31 cellular contexts compared by ENCODE assay signal in the genomic region with DNA sequence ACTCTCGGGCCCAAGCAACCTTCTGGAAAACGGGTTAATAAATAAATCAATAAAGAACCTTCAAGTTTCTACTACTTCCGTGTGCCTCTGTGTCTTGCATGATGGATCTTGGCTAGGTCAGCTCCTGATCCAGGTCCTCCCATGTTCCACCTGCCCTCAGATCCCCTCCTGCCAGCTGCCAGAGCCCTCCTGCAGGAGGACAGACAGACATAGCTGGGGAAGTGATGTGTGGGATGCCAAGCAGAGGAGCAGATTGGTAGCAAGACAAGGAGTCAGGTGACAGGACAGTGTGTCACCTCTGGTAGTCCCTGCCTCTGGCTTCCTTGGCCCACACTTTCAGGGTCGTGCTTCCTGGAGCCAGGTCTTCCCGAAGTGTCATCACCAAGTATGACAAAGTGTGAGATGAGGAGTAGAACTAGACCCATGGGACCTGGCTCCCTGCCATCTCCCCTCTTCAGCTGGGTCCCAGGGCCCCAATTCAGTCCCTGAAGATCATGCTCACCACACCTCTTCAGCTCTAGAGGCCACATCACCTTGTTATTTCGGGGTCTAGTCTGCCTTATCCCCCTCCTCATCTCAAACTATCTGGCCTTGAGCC. TPM values are rescaled to one million over a fixed set of nuclear protein-coding genes. Genes with fewer than 3 reads are reported as not detected.
DNase-seq lines count a peak whose midpoint lies in the region; ATAC-seq and TF ChIP-seq lines count a peak whose summit lies in the region.
"Had no signal": no experiment of that assay in that cellular context is flagged by ENCODE, and none has a peak within 500 bp of the region (broad histone marks: within the 10 kb centered on the region; RNA-seq: fewer than 3 reads in every experiment).

No MANE protein-coding gene starts in this region.

- H3K23ac ChIP-seq in mesendoderm (ENCODE audit: low read length): peak overlapping the region; percentile 51

- H3K27me3 ChIP-seq in RWPE2 (ENCODE audit: insufficient read depth, poor library complexity, severe bottlenecking) (no peaks in the 10 kb centered on the region), mesendoderm (ENCODE audit: insufficient read depth, low read length, poor library complexity) (no peaks in the 10 kb centered on the region)

- H3K4me3 Mint-ChIP-seq in stimulated activated effector memory CD8-positive, alpha-beta T cell treated with anti-CD3 and anti-CD28 coated beads, Interleukin-12 subunit alpha, Interleukin-12 subunit beta, amount 100 ng/mL, for 72 hours: no peak overlapping the region
- H3K4me3 Mint-ChIP-seq: activated CD4-positive, alpha-beta memory T cell treated with anti-CD3 and anti-CD28 coated beads for 36 hours; activated naive CD8-positive, alpha-beta T cell had no signal

- H3K36me3 ChIP-seq in RWPE2 (ENCODE audit: low read depth) (peaks cover 9% of the 10 kb centered on the region), mesendoderm (ENCODE audit: control insufficient read depth, insufficient read depth, low read length) (no peaks in the 10 kb centered on the region)
- H3K36me3 ChIP-seq: BLaER1 treated with 17β-estradiol and CSF1 and Interleukin-3, amounts not matched to agents 10 nM and 100 nM; cardiac muscle cell; colonic mucosa had no signal

- no peak overlapping the region for H2BK120ac ChIP-seq in mesendoderm (ENCODE audit: low read depth, low read length)

- H3K18ac ChIP-seq in mesendoderm (ENCODE audit: low read length): no peak overlapping the region

- H2AK5ac ChIP-seq in mesendoderm (ENCODE audit: low read length): peak overlapping the region; percentile 46

- H3K9me3 Mint-ChIP-seq in stimulated activated effector memory CD8-positive, alpha-beta T cell treated with anti-CD3 and anti-CD28 coated beads, Interleukin-12 subunit alpha, Interleukin-12 subunit beta, amount 100 ng/mL, for 72 hours: no peaks in the 10 kb centered on the region
- H3K9me3 Mint-ChIP-seq: activated CD4-positive, alpha-beta memory T cell treated with anti-CD3 and anti-CD28 coated beads for 36 hours; activated T-helper 2 cell treated with anti-CD3 and anti-CD28 coated beads, Interferon-gamma antibody, Interleukin-2, Interleukin-4, amounts not matched to agents 10 μg/mL and 5 μg/mL and 100 μg/mL, durations not matched to agents 14 hours and 24 hours and 36 hours had no signal

- ATAC-seq in RWPE2 (ENCODE audit: low read depth): no peak
- ATAC-seq in stimulated activated effector memory CD8-positive, alpha-beta T cell treated with anti-CD3 and anti-CD28 coated beads, Interleukin-12 subunit alpha, Interleukin-12 subunit beta, amount 100 ng/mL, for 72 hours: no peak
- ATAC-seq in HG03045 (IDR thresholded peaks at IDR 0.05; ENCODE audit: unreplicated experiment): no peak
- ATAC-seq: sciatic nerve had no signal

- no peaks in the 10 kb centered on the region for H3K79me1 ChIP-seq in mesendoderm (ENCODE audit: low read length)

- H3K4me1 ChIP-seq in RWPE2 (ENCODE audit: insufficient read depth, poor library complexity, severe bottlenecking) (peaks cover 14% of the 10 kb centered on the region), mesendoderm (ENCODE audit: control insufficient read depth, low read depth, low read length) (peaks cover 4% of the 10 kb centered on the region)
- H3K4me1 ChIP-seq: colonic mucosa had no signal

- no peak overlapping the region for H2BK15ac ChIP-seq in mesendoderm (replicated peaks; ENCODE audit: low read depth)

- no peak overlapping the region for H3K4ac ChIP-seq in mesendoderm (ENCODE audit: low read depth, low read length)

- H4K8ac ChIP-seq in mesendoderm (ENCODE audit: low read depth, low read length): no peak overlapping the region

- H3K4me3 ChIP-seq in RWPE2 (ENCODE audit: severe bottlenecking) (no peak overlapping the region), mesendoderm (ENCODE audit: low read length) (no peak overlapping the region)
- H3K4me3 ChIP-seq: BLaER1 treated with 17β-estradiol and CSF1 and Interleukin-3, amounts not matched to agents 10 nM and 100 nM; cardiac muscle cell; lung; SK-N-MC had no signal

- H3K27ac ChIP-seq in 22Rv1 (peak overlapping the region; percentile 98), RWPE2 (ENCODE audit: poor library complexity, severe bottlenecking) (peak overlapping the region; percentile 82), mesendoderm (ENCODE audit: low read depth, low read length) (no peak overlapping the region)
- H3K27ac ChIP-seq: BLaER1 treated with 17β-estradiol and CSF1 and Interleukin-3, amounts not matched to agents 10 nM and 100 nM; cardiac muscle cell; colonic mucosa; KMS-11; SK-N-MC had no signal

- no peak overlapping the region for H3K4me2 ChIP-seq in mesendoderm (ENCODE audit: low read length)
- H3K4me2 ChIP-seq: KMS-11 had no signal

- no peak overlapping the region for H4K5ac ChIP-seq in mesendoderm (ENCODE audit: low read length)

- WGBS in mesendoderm (ENCODE audit: extremely low coverage, insufficient coverage, low lambda C conversion rate): no CpG with 5 or more reads among the region's 6 CpGs

- H3K79me2 ChIP-seq in mesendoderm (ENCODE audit: control insufficient read depth, insufficient read depth, low read length): no peaks in the 10 kb centered on the region

- TF ChIP-seq CTCF in 22Rv1 (IDR thresholded peaks at IDR 0.05): no peak
- no peak for TF ChIP-seq CTCF in RWPE2 (IDR thresholded peaks at IDR 0.05; ENCODE audit: poor library complexity, severe bottlenecking)

- no peak overlapping the region for H2BK5ac ChIP-seq in mesendoderm (ENCODE audit: low read length)

- no peaks in the 10 kb centered on the region for H3K36me3 Mint-ChIP-seq in stimulated activated effector memory CD8-positive, alpha-beta T cell treated with anti-CD3 and anti-CD28 coated beads, Interleukin-12 subunit alpha, Interleukin-12 subunit beta, amount 100 ng/mL, for 72 hours
- H3K36me3 Mint-ChIP-seq: activated CD4-positive, alpha-beta memory T cell treated with anti-CD3 and anti-CD28 coated beads for 36 hours had no signal

- no peak overlapping the region for H3K9ac ChIP-seq in mesendoderm (ENCODE audit: low read length)
- H3K9ac ChIP-seq: BLaER1 treated with 17β-estradiol and CSF1 and Interleukin-3, amounts not matched to agents 10 nM and 100 nM; KMS-11 had no signal

- H3K4me1 Mint-ChIP-seq in stimulated activated effector memory CD8-positive, alpha-beta T cell treated with anti-CD3 and anti-CD28 coated beads, Interleukin-12 subunit alpha, Interleukin-12 subunit beta, amount 100 ng/mL, for 72 hours: peaks cover 32% of the 10 kb centered on the region

- H3K9me3 ChIP-seq in RWPE2 (ENCODE audit: severe bottlenecking): no peaks in the 10 kb centered on the region
- H3K9me3 ChIP-seq: BLaER1 treated with 17β-estradiol and CSF1 and Interleukin-3, amounts not matched to agents 10 nM and 100 nM; colonic mucosa had no signal

- H3K56ac ChIP-seq in mesendoderm (ENCODE audit: low read length): no peak overlapping the region

- H3K27ac Mint-ChIP-seq in stimulated activated effector memory CD8-positive, alpha-beta T cell treated with anti-CD3 and anti-CD28 coated beads, Interleukin-12 subunit alpha, Interleukin-12 subunit beta, amount 100 ng/mL, for 72 hours: no peak overlapping the region
- H3K27ac Mint-ChIP-seq: activated CD4-positive, alpha-beta memory T cell treated with anti-CD3 and anti-CD28 coated beads for 36 hours; activated naive CD8-positive, alpha-beta T cell; activated T-helper 2 cell treated with anti-CD3 and anti-CD28 coated beads, Interferon-gamma antibody, Interleukin-2, Interleukin-4, amounts not matched to agents 10 μg/mL and 5 μg/mL and 100 μg/mL, durations not matched to agents 14 hours and 24 hours and 36 hours; progenitor cell of endocrine pancreas had no signal

- DNase-seq in DMS79 treated with DMSO at 0.1 percent for 48 hours (lab: John Stamatoyannopoulos, UW) (peak; percentile 66), RWPE2 (ENCODE audit: low spot score) (no peak), mesendoderm (no peak), glomerular visceral epithelial cell (ENCODE audit: extremely low spot score) (no peak), SHP77 (lab: John Stamatoyannopoulos, UW) (no peak)
- DNase-seq in stimulated activated effector memory CD8-positive, alpha-beta T cell treated with anti-CD3 and anti-CD28 coated beads, Interleukin-12 subunit alpha, Interleukin-12 subunit beta, amount 100 ng/mL, for 72 hours (ENCODE audit: low spot score in 2 of 2): no peak
- DNase-seq: activated CD4-positive, alpha-beta memory T cell treated with anti-CD3 and anti-CD28 coated beads for 36 hours; activated CD4-positive, CD25-positive, alpha-beta regulatory T cell treated with anti-CD3 and anti-CD28 coated beads, Interleukin-2, amount 50 U/mL, for 72 hours; activated CD8-positive, alpha-beta memory T cell treated with anti-CD3 and anti-CD28 coated beads, Interleukin-2, amount 50 U/mL, for 4 hours; anterior cingulate cortex; colonic mucosa; effector memory CD4-positive, alpha-beta T cell; H7; kidney glomerular epithelial cell; MM.1S; NCI-H1436 treated with DMSO at 0.1 percent for 48 hours; NCI-H524 treated with DMSO at 0.1 percent for 48 hours; stimulated activated CD4-positive, alpha-beta T cell treated with anti-CD3 and anti-CD28 coated beads, Interleukin-12 subunit alpha, Interleukin-12 subunit beta, amount 100 ng/mL, for 4 hours; stimulated activated CD4-positive, alpha-beta T cell treated with anti-CD3 and anti-CD28 coated beads, Interleukin-4, amount 100 ng/mL, for 1 hour had no signal

RNA-seq across cellular contexts. Expression of a gene that starts 1.0 kb away (rescaled TPM):
- 3.7 TPM for polyA plus RNA-seq in mesendoderm (2013, experiment 1 of 2)
- 3.0 TPM for polyA plus RNA-seq in mesendoderm (2013, experiment 2 of 2)
- polyA plus RNA-seq: AG04450 had no signal

RNA-seq across cellular contexts. Expression of a gene that starts 15.4 kb away (rescaled TPM):
- 9.8 TPM for polyA plus RNA-seq in mesendoderm (2013, experiment 1 of 2)
- 9.4 TPM for polyA plus RNA-seq in mesendoderm (2013, experiment 2 of 2)

RNA-seq across cellular contexts. Expression of a gene that starts 23.3 kb away (rescaled TPM):
- 0.17 TPM for polyA plus RNA-seq in mesendoderm (2013, experiment 1 of 2)
- polyA plus RNA-seq in mesendoderm (2013, experiment 2 of 2): 0.15 TPM

RNA-seq across cellular contexts. Expression of a gene that starts 29.0 kb away (rescaled TPM):
- polyA plus RNA-seq in mesendoderm (2013, experiment 1 of 2): 1.8 TPM
- 1.6 TPM for polyA plus RNA-seq in mesendoderm (2013, experiment 2 of 2)

RNA-seq across cellular contexts. Expression of a gene that starts 52.9 kb away (rescaled TPM):
- polyA plus RNA-seq in mesendoderm (2013, experiment 1 of 2): 9.0 TPM
- 8.8 TPM for polyA plus RNA-seq in mesendoderm (2013, experiment 2 of 2)
